8 cellular contexts compared by ENCODE assay signal in genomic region chr15:57705746-57706404, GRCh38. TPM values are rescaled to one million over a fixed set of nuclear protein-coding genes. Genes with fewer than 3 reads are reported as not detected.
DNase-seq lines count a peak whose midpoint lies in the region; ATAC-seq and TF ChIP-seq lines count a peak whose summit lies in the region.

No MANE protein-coding gene starts in this region.

- 67 to 75% (median 72%) methylated on average over 12 of the region's 12 CpGs for WGBS in psoas muscle, 3 donors

- H3K4me3 ChIP-seq in GM08714 (ENCODE audit: low read length) (peak overlapping the region; percentile 96; the same call in 1 of the 2 replicates), SJSA1 (peak overlapping the region; percentile 86), fibroblast of villous mesenchyme (ENCODE audit: low read depth, low read length) (peak overlapping the region; percentile 99), psoas muscle (peak overlapping the region; percentile 93)

- intact Hi-C loops in psoas muscle (cut with DNase I), result loop anchor here (2.0 to 5.0 kb wide), 2 partner anchors 69 to 145 kb away; no protein-coding TSS in a partner anchor

- ATAC-seq in psoas muscle, result peak in 3 of 4 donors; percentile 13 to 21 (median 14)

- no peak for DNase-seq in SJSA1 (ENCODE audit: low read depth in 1 of 2, low spot score in 2 of 2)
- no peak for DNase-seq in fibroblast of villous mesenchyme (ENCODE audit: low read depth)
- DNase-seq in psoas muscle, result no peak
- DNase-seq in RPMI8226, result no peak
- DNase-seq in NCI-H1105 (lab: John Stamatoyannopoulos, UW), result no peak
- no peak for DNase-seq in COLO829 (ENCODE audit: low spot score)
- no peak for DNase-seq in activated CD4-positive, alpha-beta T cell treated with anti-CD3 and anti-CD28 coated beads, Interleukin-2, amount 50 U/mL, for 1 hour

- H3K27ac ChIP-seq in SJSA1 (peak overlapping the region; percentile 92), psoas muscle (peak overlapping the region; percentile 96)

- H3K4me1 ChIP-seq in SJSA1 (replicated peaks) (peaks cover 15% of the 10 kb centered on the region; the same call in 1 of the 2 replicates), psoas muscle (peaks cover 31% of the 10 kb centered on the region)

- H3K27me3 ChIP-seq in SJSA1 (replicated peaks) (no peaks in the 10 kb centered on the region), psoas muscle (ENCODE audit: insufficient read depth in 3 of 3, low read length in 2 of 3) (no peaks in the 10 kb centered on the region)

- TF ChIP-seq CTCF in fibroblast of villous mesenchyme (IDR thresholded peaks at IDR 0.05; ENCODE audit: insufficient read depth, low read depth, low read length) (no peak), psoas muscle (IDR thresholded peaks at IDR 0.05) (no peak)

- no peaks in the 10 kb centered on the region for H3K9me3 ChIP-seq in SJSA1 (replicated peaks)
- H3K9me3 ChIP-seq in psoas muscle, result no peaks in the 10 kb centered on the region

- H3K36me3 ChIP-seq in SJSA1 (peaks cover 31% of the 10 kb centered on the region), psoas muscle (ENCODE audit: insufficient read depth in 1 of 2, low read depth in 1 of 2) (peaks cover 2 to 20% of the 10 kb centered on the region in 2 donors)

RNA-seq across cellular contexts. Expression of gene POLR2M, which starts 0.6 kb away (rescaled TPM):
- total RNA-seq in SJSA1 (2014; rRNA removed; shearing (Covaris generic)), result 229 and 497 TPM in 2 replicates
- total RNA-seq in fibroblast of villous mesenchyme, result 71.7 and 637 TPM in 2 replicates
- 100 to 1,000 TPM in 2 of 4 donors, 10 to 100 TPM in 2; 81.2 to 114 (median 94.2) TPM for total RNA-seq in psoas muscle
- 100 to 1,000 TPM in 2 of 3 donors, 10 to 100 TPM in 1; 78.0 to 403 (median 131) TPM for polyA plus RNA-seq in psoas muscle
